Comparison of ENCODE assay signal across 18 cellular contexts in genomic region chr12:109726511-109727038, GRCh38. TPM values are rescaled to one million over a fixed set of nuclear protein-coding genes. Genes with fewer than 3 reads are reported as not detected.
DNase-seq lines count a peak whose midpoint lies in the region; ATAC-seq and TF ChIP-seq lines count a peak whose summit lies in the region.
"Had no signal": no experiment of that assay in that cellular context is flagged by ENCODE, and none has a peak within 500 bp of the region (broad histone marks: within the 10 kb centered on the region; RNA-seq: fewer than 3 reads in every experiment).

No MANE protein-coding gene starts in this region.

- no peak overlapping the region for H3K56ac ChIP-seq in H9 (ENCODE audit: insufficient read length, low read depth, low read length)

- no peak overlapping the region for H3K4ac ChIP-seq in H9 (ENCODE audit: low read depth, low read length)

- H3K23me2 ChIP-seq in H9 (ENCODE audit: insufficient read length, low read depth, low read length, poor library complexity, severe bottlenecking), result no peaks in the 10 kb centered on the region

- no peak overlapping the region for H3K27ac ChIP-seq in H9 (ENCODE audit: insufficient read length, low read depth, low read length)
- H3K27ac ChIP-seq in left ventricle myocardium inferior (replicated peaks), result peak overlapping the region; percentile 5
- H3K27ac ChIP-seq in vagina, result no peak overlapping the region
- H3K27ac ChIP-seq: Peyer's patch, right lobe of liver had no signal

- no peaks in the 10 kb centered on the region for H3K79me1 ChIP-seq in H9 (ENCODE audit: insufficient read depth, low read depth, low read length, poor library complexity, severe bottlenecking)

- no peaks in the 10 kb centered on the region for H3K79me2 ChIP-seq in H9 (ENCODE audit: insufficient read depth, low read length)

- H4K5ac ChIP-seq in H9 (ENCODE audit: insufficient read length, low read depth, low read length), result no peak overlapping the region

- H3K36me3 ChIP-seq in left ventricle myocardium inferior, result no peaks in the 10 kb centered on the region
- no peaks in the 10 kb centered on the region for H3K36me3 ChIP-seq in vagina
- H3K36me3 ChIP-seq: Peyer's patch, right lobe of liver, suprapubic skin had no signal

- H3K23ac ChIP-seq in H9 (ENCODE audit: insufficient read length, low read depth, low read length), result no peak overlapping the region

- H4K20me1 ChIP-seq in H9 (ENCODE audit: control insufficient read depth, insufficient read depth, insufficient read length), result no peaks in the 10 kb centered on the region

- intact Hi-C loops in left ventricle myocardium inferior (cut with micrococcal nuclease), result no loop called here
- intact Hi-C loops in posterior vena cava (cut with DNase I), result no loop called here
- intact Hi-C loops in vagina (cut with DNase I), result no loop called here

- TF ChIP-seq CTCF in H9 (conservative IDR thresholded peaks at IDR 0.05), result no peak
- TF ChIP-seq CTCF in left ventricle myocardium inferior (IDR thresholded peaks at IDR 0.05; ENCODE audit: borderline replicate concordance), result no peak
- no peak for TF ChIP-seq CTCF in vagina (IDR thresholded peaks at IDR 0.05)

- no peak overlapping the region for H3K14ac ChIP-seq in H9 (ENCODE audit: insufficient read depth, low read length)

- no CpG with 5 or more reads among the region's 12 CpGs for WGBS in H9 (ENCODE audit: extremely low coverage, insufficient read length, low lambda C conversion rate)

- no peaks in the 10 kb centered on the region for H3K27me3 ChIP-seq in H9 (ENCODE audit: insufficient read depth, low read length)
- H3K27me3 ChIP-seq in left ventricle myocardium inferior (ENCODE audit: low read depth), result no peaks in the 10 kb centered on the region
- H3K27me3 ChIP-seq in vagina, result no peaks in the 10 kb centered on the region
- H3K27me3 ChIP-seq: Peyer's patch, right lobe of liver, suprapubic skin had no signal

- no peaks in the 10 kb centered on the region for H3K36me3 Mint-ChIP-seq in H9 (ENCODE audit: insufficient read depth in 1 of 3, low read depth in 3 of 3)
- H3K36me3 Mint-ChIP-seq: activated naive CD4-positive, alpha-beta T cell treated with anti-CD3 and anti-CD28 coated beads, Interleukin-2, amount 50 U/mL, for 24 hours had no signal

- H3K4me1 ChIP-seq in H9 (ENCODE audit: insufficient read depth, low read length) (no peaks in the 10 kb centered on the region), left ventricle myocardium inferior (peaks cover 35% of the 10 kb centered on the region), vagina (peaks cover 14% of the 10 kb centered on the region)

- ATAC-seq in GM19467 (IDR thresholded peaks at IDR 0.05; ENCODE audit: unreplicated experiment) (no peak), GM21360 (IDR thresholded peaks at IDR 0.05; ENCODE audit: unreplicated experiment) (no peak)
- ATAC-seq: right lobe of liver had no signal

- H4K8ac ChIP-seq in H9 (replicated peaks; ENCODE audit: insufficient read length, low read depth, low read length), result no peak overlapping the region

- H2AFZ ChIP-seq in H9 (ENCODE audit: low read length), result no peak overlapping the region

- no peak overlapping the region for H2BK15ac ChIP-seq in H9 (ENCODE audit: low read depth, low read length)

- no peak overlapping the region for H3K4me2 ChIP-seq in H9 (ENCODE audit: insufficient read depth, insufficient read length, low read length)

- no peak overlapping the region for H2BK5ac ChIP-seq in H9 (ENCODE audit: insufficient read length, low read length)

- H2AK5ac ChIP-seq in H9 (ENCODE audit: insufficient read length, low read length), result no peak overlapping the region

- no peak overlapping the region for H3K27ac Mint-ChIP-seq in H9
- H3K27ac Mint-ChIP-seq: activated naive CD4-positive, alpha-beta T cell treated with anti-CD3 and anti-CD28 coated beads, Interleukin-2, amount 50 U/mL, for 24 hours; IgD-negative memory B cell had no signal

- DNase-seq in H9 (peak; percentile 25), NCI-H69 (lab: John Stamatoyannopoulos, UW) (peak; percentile 45), left ventricle myocardium inferior (no peak), posterior vena cava (ENCODE audit: low spot score) (peak; percentile 51), vagina (ENCODE audit: extremely low spot score in 2 of 2) (no peak)
- DNase-seq: activated CD4-positive, alpha-beta T cell treated with anti-CD3 and anti-CD28 coated beads, Interleukin-2, amount 50 U/mL, for 1 hour; activated T-cell treated with anti-CD3 and anti-CD28 coated beads for 4 hours; AML-193; effector CD4-positive, alpha-beta T cell; GDM1 had no signal

- H3K9ac ChIP-seq in H9 (ENCODE audit: extremely low read depth, insufficient read length, low read length), result no peak overlapping the region

- no peak overlapping the region for H4K91ac ChIP-seq in H9 (ENCODE audit: insufficient read length, low read depth, low read length)

- H3K4me3 Mint-ChIP-seq in H9, result no peak overlapping the region
- H3K4me3 Mint-ChIP-seq: activated naive CD4-positive, alpha-beta T cell treated with anti-CD3 and anti-CD28 coated beads, Interleukin-2, amount 50 U/mL, for 24 hours; IgD-negative memory B cell had no signal

- TF ChIP-seq POLR2A in vagina (IDR thresholded peaks at IDR 0.05), result no peak

- no peak overlapping the region for H3T11ph ChIP-seq in H9 (ENCODE audit: low read length)

- H3K4me3 ChIP-seq in left ventricle myocardium inferior, result no peak overlapping the region
- H3K4me3 ChIP-seq in vagina, result no peak overlapping the region
- H3K4me3 ChIP-seq: Peyer's patch, right lobe of liver, suprapubic skin had no signal

- no peak overlapping the region for H3K18ac ChIP-seq in H9 (ENCODE audit: insufficient read length, low read depth, low read length)

- H3K9me3 Mint-ChIP-seq in H9, result no peaks in the 10 kb centered on the region; a peak in 1 of 5 replicates
- H3K9me3 Mint-ChIP-seq: activated naive CD4-positive, alpha-beta T cell treated with anti-CD3 and anti-CD28 coated beads, Interleukin-2, amount 50 U/mL, for 24 hours; IgD-negative memory B cell had no signal

- H2BK120ac ChIP-seq in H9 (ENCODE audit: low read depth, low read length, poor library complexity, severe bottlenecking), result no peak overlapping the region

- no peak overlapping the region for H2BK12ac ChIP-seq in H9 (ENCODE audit: insufficient read length, low read depth, low read length)

- peaks cover 2 to 21% of the 10 kb centered on the region in 2 experiments for H3K4me1 Mint-ChIP-seq in H9

- H3K9me3 ChIP-seq in H9 (ENCODE audit: control insufficient read depth, low read depth, low read length) (no peaks in the 10 kb centered on the region), left ventricle myocardium inferior (replicated peaks) (no peaks in the 10 kb centered on the region), vagina (no peaks in the 10 kb centered on the region)
- H3K9me3 ChIP-seq: Peyer's patch, right lobe of liver, suprapubic skin had no signal

- peaks cover 1% of the 10 kb centered on the region for H3K27me3 Mint-ChIP-seq in H9 (ENCODE audit: low read depth)
- H3K27me3 Mint-ChIP-seq: activated naive CD4-positive, alpha-beta T cell treated with anti-CD3 and anti-CD28 coated beads, Interleukin-2, amount 50 U/mL, for 24 hours had no signal

- no peak overlapping the region for H2BK20ac ChIP-seq in H9 (ENCODE audit: low read depth, low read length, poor library complexity, severe bottlenecking)

RNA-seq across cellular contexts. Expression of gene FAM222A, which starts 12.9 kb away (rescaled TPM):
- total RNA-seq in H9 (2021), result 2.8 and 3.2 TPM in 2 replicates
- 20.0 TPM for total RNA-seq in left ventricle myocardium inferior
- total RNA-seq in posterior vena cava, result under 1 TPM; 0.62 to 0.79 TPM
- total RNA-seq in vagina, result 1.5 TPM
- total RNA-seq: bronchial epithelial cell had no signal

Comparison
In these comparisons a context has a peak if more than half of its experiments do, and no peak if none do; other contexts are left out.
1. DNase-seq: peak in H9 (single experiment), NCI-H69 (single experiment) and posterior vena cava (single experiment); none in left ventricle myocardium inferior (single experiment) and vagina (0 of 2).